Comparison of ENCODE assay signal across 2 cellular contexts in genomic region chr11:78822931-78823423, GRCh38.
TF ChIP-seq lines count a peak whose summit lies in the region.

No MANE protein-coding gene starts in this region.

TF ChIP-seq in HCT116, 20 proteins besides CTCF, POLR2A, EP300 and RAD21:
- no peak for TF ChIP-seq CEBPB (IDR thresholded peaks at IDR 0.05; ENCODE audit: low read depth)
- TF ChIP-seq ZNF274 (IDR thresholded peaks at IDR 0.05; ENCODE audit: low read depth, low read length), result no peak
- no peak for TF ChIP-seq ATF3 (IDR thresholded peaks at IDR 0.05)
- no peak for TF ChIP-seq SIN3A (IDR thresholded peaks at IDR 0.05; ENCODE audit: low read depth)
- no peak for TF ChIP-seq POLR2AphosphoS5 (IDR thresholded peaks at IDR 0.05; ENCODE audit: low read depth, low read length)

TF ChIP-seq in H1, 55 proteins besides CTCF, POLR2A, EP300 and RAD21:
- TF ChIP-seq SIRT6 (IDR thresholded peaks at IDR 0.05; ENCODE audit: low read length), result no peak
- no peak for TF ChIP-seq CHD2 (IDR thresholded peaks at IDR 0.05; ENCODE audit: low read length)
- TF ChIP-seq ATF3 (IDR thresholded peaks at IDR 0.05; ENCODE audit: insufficient read depth, low read depth, low read length), result no peak
- 0 out of 2 replicates have a peak, but pooled peaks have one; percentile 33 for TF ChIP-seq USF2 (IDR thresholded peaks at IDR 0.05; ENCODE audit: low read length)
- no peak for TF ChIP-seq BACH1 (IDR thresholded peaks at IDR 0.05; ENCODE audit: low read length)
